Comparison of ENCODE assay signal across 18 cellular contexts in the genomic region with DNA sequence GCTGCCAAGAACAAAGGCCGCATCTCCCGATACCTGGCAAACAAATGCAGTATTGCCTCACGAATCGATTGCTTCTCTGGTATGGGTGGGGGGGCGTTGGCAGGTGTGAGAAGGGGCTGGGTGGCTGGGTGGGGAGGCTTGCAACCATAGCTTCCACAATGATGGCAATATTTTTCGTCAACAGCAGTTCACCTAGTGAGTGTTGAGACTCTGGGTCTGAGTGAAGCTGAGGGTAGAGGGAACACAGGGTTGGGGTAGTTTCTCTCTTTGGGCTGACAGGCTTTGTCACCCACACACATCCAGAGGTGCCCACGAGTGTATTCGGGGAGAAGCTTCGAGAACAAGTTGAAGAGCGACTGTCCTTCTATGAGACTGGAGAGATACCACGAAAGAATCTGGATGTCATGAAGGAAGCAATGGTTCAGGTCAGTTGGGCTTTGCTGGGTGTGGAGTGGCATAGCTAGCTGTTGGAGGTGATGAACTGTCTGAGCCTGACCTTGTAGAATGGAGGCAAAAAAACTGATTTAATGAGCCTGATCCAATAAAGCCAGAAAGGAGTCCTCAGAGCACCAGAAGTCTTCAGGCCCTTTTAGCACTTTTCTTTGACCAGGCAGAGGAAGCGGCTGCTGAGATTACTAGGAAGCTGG. TPM values are rescaled to one million over a fixed set of nuclear protein-coding genes. Genes with fewer than 3 reads are reported as not detected.
A peak's percentile ranks its signal among the peaks of the same experiment; 100 is the strongest.
DNase-seq lines count a peak whose midpoint lies in the region; ATAC-seq and TF ChIP-seq lines count a peak whose summit lies in the region.
"Had no signal": no experiment of that assay in that cellular context is flagged by ENCODE, and none has a peak within 500 bp of the region (broad histone marks: within the 10 kb centered on the region; RNA-seq: fewer than 3 reads in every experiment).

No MANE protein-coding gene starts in this region.

- 100% methylated on average over 1 of the region's 12 CpGs; no CpG with 5 or more reads in 1 of the 2 experiments for WGBS in IMR-90 (ENCODE audit: extremely low coverage in 2 of 2, insufficient read length in 1 of 2), 2 experiments
- 99% methylated on average over 12 of the region's 12 CpGs for WGBS in mesenchymal stem cell

- H4K8ac ChIP-seq in IMR-90 (ENCODE audit: low read depth in 2 of 2, low read length in 2 of 2) (no peak overlapping the region), mesenchymal stem cell (ENCODE audit: low read length) (no peak overlapping the region)

- CTCF ChIA-PET in activated naive CD4-positive, alpha-beta T cell treated with anti-CD3 and anti-CD28 coated beads for 36 hours (lab: Charles Lee), result no interaction called here
- CTCF ChIA-PET in activated naive CD4-positive, alpha-beta T cell treated with anti-CD3 and anti-CD28 coated beads, Interleukin-2, amount 10 ng/mL, durations not matched to agents 7 days and 5 days (lab: Charles Lee), result interaction anchor here (1.1 kb wide), 1 partner anchor 132 kb away, joined by 3 read pairs; no protein-coding TSS in a partner anchor
- CTCF ChIA-PET in IMR-90 (lab: Yijun Ruan, JAX), result no interaction called here

- no peaks in the 10 kb centered on the region for H3K27me3 Mint-ChIP-seq in activated naive CD4-positive, alpha-beta T cell treated with anti-CD3 and anti-CD28 coated beads for 36 hours (ENCODE audit: low read depth)
- H3K27me3 Mint-ChIP-seq in activated naive CD4-positive, alpha-beta T cell treated with anti-CD3 and anti-CD28 coated beads, Interleukin-2, amount 10 ng/mL, durations not matched to agents 7 days and 5 days, result no peaks in the 10 kb centered on the region
- no peaks in the 10 kb centered on the region for H3K27me3 Mint-ChIP-seq in activated naive CD8-positive, alpha-beta T cell
- H3K27me3 Mint-ChIP-seq in progenitor cell of endocrine pancreas, result no peaks in the 10 kb centered on the region
- H3K27me3 Mint-ChIP-seq: dendritic cell treated with granulocyte-macrophage colony-stimulating factor and Interleukin-4, amounts not matched to agents 40 ng/mL and 50 ng/mL, for 4 days; naive thymus-derived CD8-positive, alpha-beta T cell had no signal

- H3K18ac ChIP-seq in IMR-90 (ENCODE audit: low read depth, low read length) (no peak overlapping the region), mesenchymal stem cell (ENCODE audit: low read depth in 1 of 2, low read length in 2 of 2) (no peak overlapping the region)

- no peak overlapping the region for H2BK5ac ChIP-seq in IMR-90 (ENCODE audit: low read depth, low read length, poor library complexity, severe bottlenecking)
- H2BK5ac ChIP-seq in mesenchymal stem cell (ENCODE audit: low read depth, low read length, poor library complexity, severe bottlenecking), result no peak overlapping the region

- peak overlapping the region; percentile 75 for H2AK9ac ChIP-seq in IMR-90 (replicated peaks; ENCODE audit: low read depth, low read length, poor library complexity)

- H2AFZ ChIP-seq in IMR-90 (replicated peaks; ENCODE audit: low read length, poor library complexity) (no peak overlapping the region), mesenchymal stem cell (ENCODE audit: low read depth, low read length) (no peak overlapping the region)

- H2AK5ac ChIP-seq in IMR-90 (ENCODE audit: low read depth, low read length), result no peak overlapping the region
- H2AK5ac ChIP-seq in mesenchymal stem cell (ENCODE audit: low read length, severe bottlenecking), result no peak overlapping the region

- no peak overlapping the region for H2BK15ac ChIP-seq in IMR-90 (ENCODE audit: low read depth, low read length)
- H2BK15ac ChIP-seq in mesenchymal stem cell (ENCODE audit: low read depth, poor library complexity, severe bottlenecking), result no peak overlapping the region

- no peak for TF ChIP-seq POLR2A in IMR-90 (IDR thresholded peaks at IDR 0.05; ENCODE audit: low read depth, low read length)

- H3K27me3 ChIP-seq in IMR-90 (ENCODE audit: control insufficient read depth, insufficient read depth, low read length) (no peaks in the 10 kb centered on the region), mesenchymal stem cell (ENCODE audit: control insufficient read depth in 1 of 2, insufficient read depth in 1 of 2, low read length in 2 of 2) (no peaks in the 10 kb centered on the region)
- H3K27me3 ChIP-seq: uterus had no signal

- no peak overlapping the region for H3K4me3 ChIP-seq in IMR-90 (ENCODE audit: insufficient read depth, low read depth, low read length)
- H3K4me3 ChIP-seq in mesenchymal stem cell (ENCODE audit: insufficient read depth in 1 of 2, low read depth in 1 of 2, low read length in 2 of 2), result no peak overlapping the region
- H3K4me3 ChIP-seq: uterus had no signal

- H3K27ac Mint-ChIP-seq in activated naive CD4-positive, alpha-beta T cell treated with anti-CD3 and anti-CD28 coated beads for 36 hours, result peak overlapping the region; percentile 36
- no peak overlapping the region for H3K27ac Mint-ChIP-seq in activated naive CD4-positive, alpha-beta T cell treated with anti-CD3 and anti-CD28 coated beads, Interleukin-2, amount 10 ng/mL, durations not matched to agents 7 days and 5 days
- peak overlapping the region; percentile 70 for H3K27ac Mint-ChIP-seq in activated naive CD8-positive, alpha-beta T cell
- peak overlapping the region; percentile 33 for H3K27ac Mint-ChIP-seq in progenitor cell of endocrine pancreas
- H3K27ac Mint-ChIP-seq: dendritic cell treated with granulocyte-macrophage colony-stimulating factor and Interleukin-4, amounts not matched to agents 40 ng/mL and 50 ng/mL, for 4 days; T-helper 2 cell treated with Interferon-gamma antibody and Interleukin-4, amounts not matched to agents 5 μg/mL and 100 μg/mL, for 36 hours had no signal

- H3K23ac ChIP-seq in IMR-90 (ENCODE audit: low read depth, low read length) (no peak overlapping the region), mesenchymal stem cell (ENCODE audit: low read length in 2 of 2) (no peak overlapping the region)

- in situ Hi-C loops in IMR-90 (cut with MboI; ENCODE audit: low sequenced_read_pairs), result no loop called here

- no peak for ATAC-seq in IMR-90 (ENCODE audit: low read depth)
- ATAC-seq in HG02759 (IDR thresholded peaks at IDR 0.05; ENCODE audit: unreplicated experiment), result no peak
- ATAC-seq: naive thymus-derived CD8-positive, alpha-beta T cell had no signal

- no peak overlapping the region for H3K4me2 ChIP-seq in IMR-90 (ENCODE audit: low read depth, low read length)
- H3K4me2 ChIP-seq in mesenchymal stem cell (ENCODE audit: low read length, poor library complexity, severe bottlenecking), result no peak overlapping the region

- peaks cover 57% of the 10 kb centered on the region for H4K20me1 ChIP-seq in IMR-90 (ENCODE audit: insufficient read depth, low read length)

- no peak overlapping the region for H2BK20ac ChIP-seq in IMR-90 (ENCODE audit: low read depth, low read length)

- no peak overlapping the region for H4K5ac ChIP-seq in IMR-90 (ENCODE audit: low read depth, low read length)

- no peak overlapping the region for H3K56ac ChIP-seq in IMR-90 (ENCODE audit: extremely low read depth, insufficient read depth, low read length)

- DNase-seq in activated naive CD4-positive, alpha-beta T cell treated with anti-CD3 and anti-CD28 coated beads for 36 hours, result no peak
- DNase-seq in activated naive CD4-positive, alpha-beta T cell treated with anti-CD3 and anti-CD28 coated beads, Interleukin-2, amount 10 ng/mL, durations not matched to agents 7 days and 5 days, result no peak
- DNase-seq in IMR-90 (no peak), progenitor cell of endocrine pancreas (ENCODE audit: low spot score, unreplicated experiment) (no peak), NCI-H187 treated with DMSO at 0.1 percent for 48 hours (lab: John Stamatoyannopoulos, UW) (no peak), mesenchymal stem cell (no peak)
- DNase-seq: activated CD4-positive, CD25-positive, alpha-beta regulatory T cell treated with anti-CD3 and anti-CD28 coated beads, Interleukin-2, amount 50 U/mL, for 72 hours; activated effector memory CD4-positive, alpha-beta T cell treated with Interleukin-2 at 50 U/mL for 16 hours; erythroblast; GOT3; naive thymus-derived CD8-positive, alpha-beta T cell; NCI-H1930; SHP77 treated with DMSO at 0.1 percent for 48 hours; uterus had no signal

- H3K4ac ChIP-seq in IMR-90 (ENCODE audit: low read depth, low read length), result no peak overlapping the region
- H3K4ac ChIP-seq in mesenchymal stem cell (ENCODE audit: low read depth in 1 of 2, low read length in 2 of 2), result no peak overlapping the region

- POLR2A ChIA-PET in IMR-90 (lab: Charles Lee; ENCODE audit: unreplicated experiment), result no interaction called here

- no peak overlapping the region for H2BK12ac ChIP-seq in mesenchymal stem cell (ENCODE audit: low read length in 2 of 2)

- H3K36me3 ChIP-seq in IMR-90 (ENCODE audit: control insufficient read depth, insufficient read depth, low read length), result peaks cover 70% of the 10 kb centered on the region
- peaks cover 71 to 77% of the 10 kb centered on the region in 2 experiments for H3K36me3 ChIP-seq in mesenchymal stem cell (ENCODE audit: control insufficient read depth in 1 of 2, insufficient read depth in 2 of 2, low read depth in 1 of 2, low read length in 2 of 2)
- H3K36me3 ChIP-seq: uterus had no signal

- BruUV-seq in IMR-90 (replicated peaks; lab: Mats Ljungman, UMichigan), result no TSS peak

- peaks cover 58% of the 10 kb centered on the region for H3K36me3 Mint-ChIP-seq in activated naive CD4-positive, alpha-beta T cell treated with anti-CD3 and anti-CD28 coated beads for 36 hours (ENCODE audit: low read depth)
- peaks cover 73% of the 10 kb centered on the region for H3K36me3 Mint-ChIP-seq in activated naive CD4-positive, alpha-beta T cell treated with anti-CD3 and anti-CD28 coated beads, Interleukin-2, amount 10 ng/mL, durations not matched to agents 7 days and 5 days
- H3K36me3 Mint-ChIP-seq in activated naive CD8-positive, alpha-beta T cell, result peaks cover 28% of the 10 kb centered on the region
- H3K36me3 Mint-ChIP-seq in progenitor cell of endocrine pancreas (ENCODE audit: insufficient read depth), result peaks cover 39% of the 10 kb centered on the region

- H3K9me1 ChIP-seq in IMR-90 (ENCODE audit: insufficient read depth, low read length), result peaks cover 13% of the 10 kb centered on the region

- no peak overlapping the region for H3K4me3 Mint-ChIP-seq in activated naive CD4-positive, alpha-beta T cell treated with anti-CD3 and anti-CD28 coated beads for 36 hours
- no peak overlapping the region for H3K4me3 Mint-ChIP-seq in activated naive CD4-positive, alpha-beta T cell treated with anti-CD3 and anti-CD28 coated beads, Interleukin-2, amount 10 ng/mL, durations not matched to agents 7 days and 5 days
- peak overlapping the region; percentile 91 for H3K4me3 Mint-ChIP-seq in activated naive CD8-positive, alpha-beta T cell
- no peak overlapping the region for H3K4me3 Mint-ChIP-seq in progenitor cell of endocrine pancreas (ENCODE audit: low read depth)
- H3K4me3 Mint-ChIP-seq: dendritic cell treated with granulocyte-macrophage colony-stimulating factor and Interleukin-4, amounts not matched to agents 40 ng/mL and 50 ng/mL, for 4 days; T-helper 2 cell treated with Interferon-gamma antibody and Interleukin-4, amounts not matched to agents 5 μg/mL and 100 μg/mL, for 36 hours had no signal

- no peaks in the 10 kb centered on the region for H3K9me3 Mint-ChIP-seq in activated naive CD4-positive, alpha-beta T cell treated with anti-CD3 and anti-CD28 coated beads for 36 hours
- no peaks in the 10 kb centered on the region for H3K9me3 Mint-ChIP-seq in activated naive CD4-positive, alpha-beta T cell treated with anti-CD3 and anti-CD28 coated beads, Interleukin-2, amount 10 ng/mL, durations not matched to agents 7 days and 5 days
- H3K9me3 Mint-ChIP-seq in activated naive CD8-positive, alpha-beta T cell (ENCODE audit: low read depth), result no peaks in the 10 kb centered on the region
- no peaks in the 10 kb centered on the region for H3K9me3 Mint-ChIP-seq in progenitor cell of endocrine pancreas (ENCODE audit: low read depth)
- H3K9me3 Mint-ChIP-seq: dendritic cell treated with granulocyte-macrophage colony-stimulating factor and Interleukin-4, amounts not matched to agents 40 ng/mL and 50 ng/mL, for 4 days; naive thymus-derived CD8-positive, alpha-beta T cell; T-helper 2 cell treated with Interferon-gamma antibody and Interleukin-4, amounts not matched to agents 5 μg/mL and 100 μg/mL, for 36 hours had no signal

- H3K4me1 ChIP-seq in IMR-90 (ENCODE audit: control insufficient read depth, insufficient read depth, low read length) (peaks cover 5% of the 10 kb centered on the region), mesenchymal stem cell (ENCODE audit: control insufficient read depth, insufficient read depth, low read depth, low read length) (peaks cover 12% of the 10 kb centered on the region)

- H2BK120ac ChIP-seq in IMR-90 (ENCODE audit: low read depth, low read length) (no peak overlapping the region), mesenchymal stem cell (ENCODE audit: low read depth, low read length) (no peak overlapping the region)

- no peak for TF ChIP-seq RAD21 in IMR-90 (IDR thresholded peaks at IDR 0.05; ENCODE audit: low read length)

- H3K27ac ChIP-seq in IMR-90 (ENCODE audit: insufficient read depth, low read length), result no peak overlapping the region
- no peak overlapping the region for H3K27ac ChIP-seq in mesenchymal stem cell (ENCODE audit: low read length, poor library complexity, severe bottlenecking)
- H3K27ac ChIP-seq: uterus had no signal

- TF ChIP-seq CTCF in IMR-90 (conservative IDR thresholded peaks at IDR 0.05; ENCODE audit: low read depth, low read length) (no peak), progenitor cell of endocrine pancreas (IDR thresholded peaks at IDR 0.05; ENCODE audit: unreplicated experiment) (no peak)

- intact Hi-C loops in activated naive CD4-positive, alpha-beta T cell treated with anti-CD3 and anti-CD28 coated beads for 36 hours (cut with micrococcal nuclease), result no loop called here
- intact Hi-C loops in IMR-90 (cut with micrococcal nuclease), result no loop called here

- H3K14ac ChIP-seq in IMR-90 (replicated peaks; ENCODE audit: low read depth, low read length), result no peak overlapping the region
- H3K14ac ChIP-seq in mesenchymal stem cell (ENCODE audit: low read length in 2 of 2), result no peak overlapping the region

- H4K91ac ChIP-seq in IMR-90 (ENCODE audit: insufficient read depth, low read depth, low read length) (no peak overlapping the region), mesenchymal stem cell (ENCODE audit: low read length) (no peak overlapping the region)

- no peak overlapping the region for H3K9ac ChIP-seq in IMR-90 (ENCODE audit: low read depth, low read length)
- H3K9ac ChIP-seq in mesenchymal stem cell (ENCODE audit: low read length), result no peak overlapping the region

- H3K79me1 ChIP-seq in IMR-90 (ENCODE audit: low read depth in 1 of 2, low read length in 2 of 2), result peaks cover 26 to 52% of the 10 kb centered on the region in 2 experiments
- peaks cover 25% of the 10 kb centered on the region for H3K79me1 ChIP-seq in mesenchymal stem cell (replicated peaks; ENCODE audit: low read length, poor library complexity, severe bottlenecking)

- dilution Hi-C loops in IMR-90 (cut with HindIII; ENCODE audit: low sequenced_read_pairs, unreplicated experiment), result no loop called here

- H3K9me3 ChIP-seq in IMR-90 (ENCODE audit: control insufficient read depth, insufficient read depth, low read length) (no peaks in the 10 kb centered on the region), mesenchymal stem cell (ENCODE audit: control insufficient read depth, low read length) (no peaks in the 10 kb centered on the region)
- H3K9me3 ChIP-seq: uterus had no signal

- peaks cover 50% of the 10 kb centered on the region for H3K4me1 Mint-ChIP-seq in activated naive CD4-positive, alpha-beta T cell treated with anti-CD3 and anti-CD28 coated beads for 36 hours (ENCODE audit: low read depth)
- H3K4me1 Mint-ChIP-seq in activated naive CD4-positive, alpha-beta T cell treated with anti-CD3 and anti-CD28 coated beads, Interleukin-2, amount 10 ng/mL, durations not matched to agents 7 days and 5 days, result peaks cover 61% of the 10 kb centered on the region
- H3K4me1 Mint-ChIP-seq in activated naive CD8-positive, alpha-beta T cell (ENCODE audit: low read depth), result peaks cover 44% of the 10 kb centered on the region
- H3K4me1 Mint-ChIP-seq in progenitor cell of endocrine pancreas (ENCODE audit: low read depth), result peaks cover 15% of the 10 kb centered on the region

RNA-seq across cellular contexts. Expression of gene NOP56, which starts 4.2 kb away (rescaled TPM):
- total RNA-seq in activated naive CD4-positive, alpha-beta T cell treated with anti-CD3 and anti-CD28 coated beads for 36 hours, result 100 to 1,000 TPM; 385 to 405 TPM
- total RNA-seq in IMR-90 (2012; rRNA removed) (170 and 231 TPM in 2 replicates), progenitor cell of endocrine pancreas (271 and 282 TPM in 2 replicates)
- polyA plus RNA-seq in IMR-90 (2012; rRNA removed), result 164 and 189 TPM in 2 replicates
- 49.1 and 88.8 TPM in 2 replicates for polyA plus RNA-seq in IMR-90 (2012; cell fraction: cytosol; rRNA removed)
- 348 and 483 TPM in 2 replicates for polyA plus RNA-seq in IMR-90 (2012; cell fraction: nucleus; rRNA removed; ENCODE audit: low replicate concordance)
- polyA plus RNA-seq in mesenchymal stem cell (2013, experiment 1 of 2), result 94.9 TPM
- polyA plus RNA-seq in mesenchymal stem cell (2013, experiment 2 of 2), result 91.1 TPM

RNA-seq across cellular contexts. Expression of gene IDH3B, which starts 7.4 kb away (rescaled TPM):
- 100 to 1,000 TPM; 123 to 125 TPM for total RNA-seq in activated naive CD4-positive, alpha-beta T cell treated with anti-CD3 and anti-CD28 coated beads for 36 hours
- 160 and 165 TPM in 2 replicates for total RNA-seq in IMR-90 (2012; rRNA removed)
- polyA plus RNA-seq in IMR-90 (2012; rRNA removed), result 146 and 151 TPM in 2 replicates
- polyA plus RNA-seq in IMR-90 (2012; cell fraction: cytosol; rRNA removed), result 97.1 and 105 TPM in 2 replicates
- 365 and 494 TPM in 2 replicates for polyA plus RNA-seq in IMR-90 (2012; cell fraction: nucleus; rRNA removed; ENCODE audit: low replicate concordance)
- total RNA-seq in progenitor cell of endocrine pancreas, result 98.9 and 108 TPM in 2 replicates
- 38.5 TPM for polyA plus RNA-seq in mesenchymal stem cell (2013, experiment 1 of 2)
- 39.5 TPM for polyA plus RNA-seq in mesenchymal stem cell (2013, experiment 2 of 2)

RNA-seq across cellular contexts. Expression of gene EBF4, which starts 36.0 kb away (rescaled TPM):
- 1 to 10 TPM; 3.2 to 3.5 TPM for total RNA-seq in activated naive CD4-positive, alpha-beta T cell treated with anti-CD3 and anti-CD28 coated beads for 36 hours
- total RNA-seq in IMR-90 (2012; rRNA removed) (under 0.01 and 0.18 TPM in 2 replicates), progenitor cell of endocrine pancreas (63.8 and 64.9 TPM in 2 replicates)
- 1.0 and 1.1 TPM in 2 replicates for polyA plus RNA-seq in IMR-90 (2012; rRNA removed)
- 0.50 and 1.1 TPM in 2 replicates for polyA plus RNA-seq in IMR-90 (2012; cell fraction: cytosol; rRNA removed)
- polyA plus RNA-seq in IMR-90 (2012; cell fraction: nucleus; rRNA removed; ENCODE audit: low replicate concordance), result 5.7 and 8.7 TPM in 2 replicates
- polyA plus RNA-seq in mesenchymal stem cell (2013, experiment 1 of 2), result 2.1 TPM
- 0.47 TPM for polyA plus RNA-seq in mesenchymal stem cell (2013, experiment 2 of 2)

Comparison
In these comparisons a context has a peak if more than half of its experiments do, and no peak if none do; other contexts are left out.
1. RNA of gene EBF4, which starts 36.0 kb away (total RNA-seq): 63.8 to 64.9 TPM in progenitor cell of endocrine pancreas; 3.2 to 3.5 TPM in activated naive CD4-positive, alpha-beta T cell treated with anti-CD3 and anti-CD28 coated beads for 36 hours and under 0.01 to 0.18 TPM in IMR-90; every median in the first group is over 10 times any median in the second.